ENCODE assay signal across 8 cellular contexts in genomic region chrX:71178908-71179307, GRCh38. TPM values are rescaled to one million over a fixed set of nuclear protein-coding genes. Genes with fewer than 3 reads are reported as not detected.
DNase-seq lines count a peak whose midpoint lies in the region; ATAC-seq and TF ChIP-seq lines count a peak whose summit lies in the region.

No MANE protein-coding gene starts in this region.

- DNase-seq in Caki2 (ENCODE audit: low read depth) (peak; percentile 38), NCI-H526 treated with DMSO at 0.1 percent for 48 hours (lab: John Stamatoyannopoulos, UW) (peak; percentile 24), natural killer cell (peak; percentile 25), T-helper 17 cell (no peak)
- peak; percentile 45 for DNase-seq in activated CD4-positive, alpha-beta memory T cell treated with anti-CD3 and anti-CD28 coated beads, Interleukin-2, amount 10 ng/mL, durations not matched to agents 7 days and 5 days

- peak; percentile 29 for ATAC-seq in HG02610 (IDR thresholded peaks at IDR 0.05; ENCODE audit: unreplicated experiment)
- peak; percentile 53 for ATAC-seq in esophagus mucosa
- ATAC-seq in natural killer cell, result peak; percentile 36 to 61 (median 36)
- no peak for ATAC-seq in GM19452 (IDR thresholded peaks at IDR 0.05; ENCODE audit: unreplicated experiment)
- no peak for ATAC-seq in T-helper 17 cell

- no peaks in the 10 kb centered on the region for H3K27me3 Mint-ChIP-seq in activated CD4-positive, alpha-beta memory T cell treated with anti-CD3 and anti-CD28 coated beads, Interleukin-2, amount 10 ng/mL, durations not matched to agents 7 days and 5 days
- H3K27me3 Mint-ChIP-seq in natural killer cell (ENCODE audit: low read depth in 2 of 2) (no peaks in the 10 kb centered on the region), T-helper 17 cell (no peaks in the 10 kb centered on the region)

- CTCF ChIA-PET in activated CD4-positive, alpha-beta memory T cell treated with anti-CD3 and anti-CD28 coated beads, Interleukin-2, amount 10 ng/mL, durations not matched to agents 7 days and 5 days (lab: Charles Lee), result interaction anchor here (1.1 to 1.8 kb wide), 4 partner anchors 19 to 209 kb away, joined by 5 to 8 read pairs (median 6); no protein-coding TSS in a partner anchor

- in situ Hi-C loops in Caki2 (cut with HindIII; ENCODE audit: low pct_unique_long_range_greater_than_20kb, low sequenced_read_pairs), result no loop called here

- H3K27ac Mint-ChIP-seq in activated CD4-positive, alpha-beta memory T cell treated with anti-CD3 and anti-CD28 coated beads, Interleukin-2, amount 10 ng/mL, durations not matched to agents 7 days and 5 days, result no peak overlapping the region
- H3K27ac Mint-ChIP-seq in natural killer cell, result peak overlapping the region in 1 of 2 donors; percentile 42
- no peak overlapping the region for H3K27ac Mint-ChIP-seq in T-helper 17 cell

- H3K9me3 Mint-ChIP-seq in activated CD4-positive, alpha-beta memory T cell treated with anti-CD3 and anti-CD28 coated beads, Interleukin-2, amount 10 ng/mL, durations not matched to agents 7 days and 5 days, result no peaks in the 10 kb centered on the region
- no peaks in the 10 kb centered on the region for H3K9me3 Mint-ChIP-seq in natural killer cell

- POLR2A ChIA-PET in activated CD4-positive, alpha-beta memory T cell treated with anti-CD3 and anti-CD28 coated beads, Interleukin-2, amount 10 ng/mL, durations not matched to agents 7 days and 5 days (lab: Charles Lee), result interaction anchor here (0.6 to 1.5 kb wide), 2 partner anchors 78 to 126 kb away, joined by 3 read pairs; no protein-coding TSS in a partner anchor

- TF ChIP-seq CTCF in natural killer cell (IDR thresholded peaks at IDR 0.05), result peak; percentile 48

- intact Hi-C loops in natural killer cell (cut with micrococcal nuclease), result loop anchor here (1.0 to 5.0 kb wide), 3 partner anchors 82 to 410 kb away; partner anchors contain the start of gene FOXO4

- H3K36me3 Mint-ChIP-seq in activated CD4-positive, alpha-beta memory T cell treated with anti-CD3 and anti-CD28 coated beads, Interleukin-2, amount 10 ng/mL, durations not matched to agents 7 days and 5 days (ENCODE audit: low read depth), result peaks cover 42% of the 10 kb centered on the region
- H3K36me3 Mint-ChIP-seq in natural killer cell, result no peaks in the 10 kb centered on the region
- no peaks in the 10 kb centered on the region for H3K36me3 Mint-ChIP-seq in T-helper 17 cell (ENCODE audit: low read depth)

- no peak overlapping the region for H3K4me3 Mint-ChIP-seq in activated CD4-positive, alpha-beta memory T cell treated with anti-CD3 and anti-CD28 coated beads, Interleukin-2, amount 10 ng/mL, durations not matched to agents 7 days and 5 days
- H3K4me3 Mint-ChIP-seq in natural killer cell, result no peak overlapping the region
- H3K4me3 Mint-ChIP-seq in T-helper 17 cell, result no peak overlapping the region

- H3K9me3 ChIP-seq in T-helper 17 cell (ENCODE audit: control insufficient read depth, low read length, poor library complexity, severe bottlenecking), result no peaks in the 10 kb centered on the region

- peaks cover 24% of the 10 kb centered on the region for H3K4me1 Mint-ChIP-seq in activated CD4-positive, alpha-beta memory T cell treated with anti-CD3 and anti-CD28 coated beads, Interleukin-2, amount 10 ng/mL, durations not matched to agents 7 days and 5 days
- H3K4me1 Mint-ChIP-seq in natural killer cell, result peaks cover 0 to 7% of the 10 kb centered on the region in 2 donors
- peaks cover 7% of the 10 kb centered on the region for H3K4me1 Mint-ChIP-seq in T-helper 17 cell

RNA-seq across cellular contexts. Expression of gene NLGN3, which starts 34.3 kb away (rescaled TPM):
- total RNA-seq in Caki2 (2014; rRNA removed; shearing (Covaris generic); ENCODE audit: low replicate concordance), result 0.20 TPM in 1 of 2 replicates, not detected in the other
- 1 to 10 TPM in 1 of 2 experiments, under 1 TPM in 1; 0.90 to 1.2 TPM for total RNA-seq in activated CD4-positive, alpha-beta memory T cell treated with anti-CD3 and anti-CD28 coated beads, Interleukin-2, amount 10 ng/mL, durations not matched to agents 7 days and 5 days
- total RNA-seq in esophagus mucosa, result 0.08 TPM
- 1 to 10 TPM; 4.0 to 4.3 (median 4.0) TPM for total RNA-seq in natural killer cell
- 1 to 10 TPM; 2.9 to 4.2 TPM for total RNA-seq in T-helper 17 cell

RNA-seq across cellular contexts. Expression of gene GJB1, which starts 44.1 kb away (rescaled TPM):
- total RNA-seq in Caki2 (2014; rRNA removed; shearing (Covaris generic); ENCODE audit: low replicate concordance), result not detected in 2 replicates
- total RNA-seq in activated CD4-positive, alpha-beta memory T cell treated with anti-CD3 and anti-CD28 coated beads, Interleukin-2, amount 10 ng/mL, durations not matched to agents 7 days and 5 days, result not detected
- total RNA-seq in esophagus mucosa (0.12 TPM), natural killer cell (not detected), T-helper 17 cell (not detected)

Comparison
In these comparisons a context has a peak if more than half of its experiments do, and no peak if none do; other contexts are left out.
1. DNase-seq: peak in Caki2 (single experiment), NCI-H526 treated with DMSO at 0.1 percent for 48 hours (single experiment), activated CD4-positive, alpha-beta memory T cell treated with anti-CD3 and anti-CD28 coated beads, Interleukin-2, amount 10 ng/mL, durations not matched to agents 7 days and 5 days (single experiment) and natural killer cell (single experiment); none in T-helper 17 cell (0 of 3).
2. ATAC-seq: peak in HG02610 (single experiment), esophagus mucosa (single experiment) and natural killer cell (3 of 3); none in GM19452 (single experiment) and T-helper 17 cell (single experiment).